Comparison of ENCODE assay signal across 2 cellular contexts in the genomic region with DNA sequence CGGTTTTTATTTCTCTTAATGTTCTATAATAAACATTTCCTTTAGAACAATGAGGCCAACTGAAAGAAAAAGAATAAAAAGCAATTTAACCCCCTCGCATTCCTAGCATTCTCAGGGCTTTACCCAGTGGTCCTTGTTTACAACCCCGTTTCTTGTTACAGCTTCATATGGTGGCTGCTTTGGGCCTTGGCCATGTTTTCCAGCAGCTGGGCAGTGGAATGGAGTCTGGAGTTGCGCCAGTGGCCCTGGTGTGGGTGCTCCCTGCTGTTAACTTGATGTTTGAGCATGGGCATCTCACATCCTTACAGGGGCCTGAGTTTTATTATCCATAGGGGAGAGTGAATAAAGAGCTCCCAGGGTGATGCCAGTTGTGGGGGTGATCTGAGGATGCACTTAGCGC.
A peak's percentile ranks its signal among the peaks of the same experiment; 100 is the strongest.
TF ChIP-seq lines count a peak whose summit lies in the region.

No MANE protein-coding gene starts in this region.

TF ChIP-seq in HEK293, 187 proteins besides CTCF, POLR2A, EP300 and RAD21:
- TF ChIP-seq ZIC2 (tag by site-specific recombination; IDR thresholded peaks at IDR 0.05) (peak; percentile 62), GLIS2 (tag by site-specific recombination; IDR thresholded peaks at IDR 0.05) (no peak)
TF ChIP-seq in HEK293: peak in this region for 1.

TF ChIP-seq in HepG2, 621 proteins besides CTCF, POLR2A, EP300 and RAD21:
- no peak for TF ChIP-seq REL (CRISPR knock-in tag; conservative IDR thresholded peaks at IDR 0.05)
- TF ChIP-seq ZNF496 (CRISPR knock-in tag; IDR thresholded peaks at IDR 0.05; ENCODE audit: insufficient replicate concordance): no peak
- TF ChIP-seq ZNF484 (CRISPR knock-in tag; IDR thresholded peaks at IDR 0.05; ENCODE audit: borderline replicate concordance, low read depth): no peak
- TF ChIP-seq FOXP1 (IDR thresholded peaks at IDR 0.05): no peak
- TF ChIP-seq FOXP1 (CRISPR knock-in tag; IDR thresholded peaks at IDR 0.05): no peak
TF ChIP-seq in HepG2: peak in this region for 0.
